ENCODE assay signal across 20 cellular contexts in genomic region chr14:105845725-105846309, GRCh38.
DNase-seq lines count a peak whose midpoint lies in the region; ATAC-seq, FAIRE-seq and TF ChIP-seq lines count a peak whose summit lies in the region.
"Had no signal": no experiment of that assay in that cellular context is flagged by ENCODE, and none has a peak within 500 bp of the region (broad histone marks: within the 10 kb centered on the region; RNA-seq: fewer than 3 reads in every experiment).

No MANE protein-coding gene starts in this region.

- TF ChIP-seq CTCF in natural killer cell (IDR thresholded peaks at IDR 0.05) (no peak), kidney (IDR thresholded peaks at IDR 0.05; ENCODE audit: borderline replicate concordance, extremely low read depth, insufficient read depth) (no peak)

- H3K27ac Mint-ChIP-seq in activated CD4-positive, alpha-beta T cell treated with anti-CD3 and anti-CD28 coated beads, Interleukin-2, amount 10 ng/mL, durations not matched to agents 24 days and 14 days = no peak overlapping the region
- no peak overlapping the region for H3K27ac Mint-ChIP-seq in natural killer cell treated with Interleukin-12 subunit alpha and Interleukin-12 subunit beta and Interleukin-15 and Interleukin-18, amount 100 ng/mL, for 72 hours
- H3K27ac Mint-ChIP-seq in natural killer cell = no peak overlapping the region
- H3K27ac Mint-ChIP-seq: CD8-positive, alpha-beta T cell had no signal

- no peak overlapping the region for H3K27ac ChIP-seq in kidney (ENCODE audit: low read depth in 2 of 2, low read length in 2 of 2)
- H3K27ac ChIP-seq: 22Rv1, GM23248 had no signal

- DNase-seq in activated CD4-positive, alpha-beta T cell treated with anti-CD3 and anti-CD28 coated beads, Interleukin-2, amount 10 ng/mL, durations not matched to agents 24 days and 14 days = peak; percentile 45
- DNase-seq in activated CD4-positive, alpha-beta T cell treated with anti-CD3 and anti-CD28 coated beads for 4 hours = no peak
- no peak for DNase-seq in natural killer cell treated with Interleukin-12 subunit alpha and Interleukin-12 subunit beta and Interleukin-15 and Interleukin-18, amount 100 ng/mL, for 72 hours (ENCODE audit: low spot score)
- DNase-seq in natural killer cell = no peak
- DNase-seq in kidney = peak; percentile 51
- no peak for DNase-seq in activated effector memory CD4-positive, alpha-beta T cell treated with anti-CD3 and anti-CD28 coated beads, Interleukin-2, amount 50 U/mL, for 16 hours
- no peak for DNase-seq in left lobe of liver (ENCODE audit: low spot score)
- DNase-seq in stimulated activated CD4-positive, alpha-beta T cell treated with anti-CD3 and anti-CD28 coated beads, Interleukin-12 subunit alpha, Interleukin-12 subunit beta, amount 100 ng/mL, for 4 hours = no peak
- DNase-seq: DMS79 treated with DMSO at 0.1 percent for 48 hours, GM23248, NCI-H1105 treated with DMSO at 0.1 percent for 48 hours, NCI-H187, NCI-H226, NCI-H524 treated with DMSO at 0.1 percent for 48 hours had no signal

- H3K36me3 Mint-ChIP-seq in activated CD4-positive, alpha-beta T cell treated with anti-CD3 and anti-CD28 coated beads, Interleukin-2, amount 10 ng/mL, durations not matched to agents 24 days and 14 days (ENCODE audit: low read depth) = no peaks in the 10 kb centered on the region
- no peaks in the 10 kb centered on the region for H3K36me3 Mint-ChIP-seq in natural killer cell treated with Interleukin-12 subunit alpha and Interleukin-12 subunit beta and Interleukin-15 and Interleukin-18, amount 100 ng/mL, for 72 hours
- H3K36me3 Mint-ChIP-seq in natural killer cell = no peaks in the 10 kb centered on the region
- H3K36me3 Mint-ChIP-seq: CD8-positive, alpha-beta T cell had no signal

- FAIRE-seq in kidney (lab: Jason Lieb, UNC) = no peak
- FAIRE-seq: D721Med, GM12892, RCC 7860 had no signal

- peaks cover 0 to 3% of the 10 kb centered on the region in 2 donors for H3K4me1 ChIP-seq in kidney (ENCODE audit: control insufficient read depth in 1 of 2, insufficient read depth in 1 of 2, low read depth in 1 of 2, low read length in 2 of 2)

- H3K27me3 Mint-ChIP-seq in activated CD4-positive, alpha-beta T cell treated with anti-CD3 and anti-CD28 coated beads, Interleukin-2, amount 10 ng/mL, durations not matched to agents 24 days and 14 days = no peaks in the 10 kb centered on the region
- peaks cover 0 to 2% of the 10 kb centered on the region in 2 donors for H3K27me3 Mint-ChIP-seq in natural killer cell treated with Interleukin-12 subunit alpha and Interleukin-12 subunit beta and Interleukin-15 and Interleukin-18, amount 100 ng/mL, for 72 hours
- no peaks in the 10 kb centered on the region for H3K27me3 Mint-ChIP-seq in natural killer cell (ENCODE audit: low read depth in 2 of 2)

- H3K4me3 Mint-ChIP-seq in activated CD4-positive, alpha-beta T cell treated with anti-CD3 and anti-CD28 coated beads, Interleukin-2, amount 10 ng/mL, durations not matched to agents 24 days and 14 days = no peak overlapping the region
- no peak overlapping the region for H3K4me3 Mint-ChIP-seq in natural killer cell treated with Interleukin-12 subunit alpha and Interleukin-12 subunit beta and Interleukin-15 and Interleukin-18, amount 100 ng/mL, for 72 hours
- no peak overlapping the region for H3K4me3 Mint-ChIP-seq in natural killer cell
- H3K4me3 Mint-ChIP-seq: CD8-positive, alpha-beta T cell had no signal

- no peaks in the 10 kb centered on the region for H3K4me1 Mint-ChIP-seq in activated CD4-positive, alpha-beta T cell treated with anti-CD3 and anti-CD28 coated beads, Interleukin-2, amount 10 ng/mL, durations not matched to agents 24 days and 14 days
- H3K4me1 Mint-ChIP-seq in natural killer cell treated with Interleukin-12 subunit alpha and Interleukin-12 subunit beta and Interleukin-15 and Interleukin-18, amount 100 ng/mL, for 72 hours (ENCODE audit: low read depth in 2 of 2) = no peaks in the 10 kb centered on the region
- H3K4me1 Mint-ChIP-seq in natural killer cell = no peaks in the 10 kb centered on the region

- ATAC-seq in natural killer cell treated with Interleukin-12 subunit alpha and Interleukin-12 subunit beta and Interleukin-15 and Interleukin-18, amount 100 ng/mL, for 72 hours = peak; percentile 2 to 12
- ATAC-seq in natural killer cell (no peak), left lobe of liver (no peak)
- ATAC-seq: CD8-positive, alpha-beta T cell; HCT116 had no signal

- H3K9me3 Mint-ChIP-seq in activated CD4-positive, alpha-beta T cell treated with anti-CD3 and anti-CD28 coated beads, Interleukin-2, amount 10 ng/mL, durations not matched to agents 24 days and 14 days = no peaks in the 10 kb centered on the region
- H3K9me3 Mint-ChIP-seq in natural killer cell treated with Interleukin-12 subunit alpha and Interleukin-12 subunit beta and Interleukin-15 and Interleukin-18, amount 100 ng/mL, for 72 hours = no peaks in the 10 kb centered on the region
- no peaks in the 10 kb centered on the region for H3K9me3 Mint-ChIP-seq in natural killer cell
- H3K9me3 Mint-ChIP-seq: CD8-positive, alpha-beta T cell had no signal

- H3K4me3 ChIP-seq in kidney (ENCODE audit: low read length in 2 of 2) = no peak overlapping the region
- H3K4me3 ChIP-seq: GM23248 had no signal

- intact Hi-C loops in activated CD4-positive, alpha-beta T cell treated with anti-CD3 and anti-CD28 coated beads, Interleukin-2, amount 10 ng/mL, durations not matched to agents 24 days and 14 days (cut with micrococcal nuclease) = no loop called here
- intact Hi-C loops in natural killer cell (cut with micrococcal nuclease) (no loop called here), kidney (cut with DNase I) (no loop called here)

- no peaks in the 10 kb centered on the region for H3K36me3 ChIP-seq in kidney (ENCODE audit: control insufficient read depth in 1 of 2, insufficient read depth in 2 of 2, low read length in 2 of 2)

- no peak overlapping the region for H3K9ac ChIP-seq in kidney (ENCODE audit: low read length in 2 of 2)
- H3K9ac ChIP-seq: GM23248 had no signal

- no peaks in the 10 kb centered on the region for H3K9me3 ChIP-seq in kidney (ENCODE audit: control insufficient read depth in 1 of 2, low read length in 2 of 2)

Comparison
In these comparisons a context has a peak if more than half of its experiments do, and no peak if none do; other contexts are left out.
1. DNase-seq: peak in activated CD4-positive, alpha-beta T cell treated with anti-CD3 and anti-CD28 coated beads, Interleukin-2, amount 10 ng/mL, durations not matched to agents 24 days and 14 days (single experiment) and kidney (single experiment); none in activated CD4-positive, alpha-beta T cell treated with anti-CD3 and anti-CD28 coated beads for 4 hours (0 of 2), natural killer cell treated with Interleukin-12 subunit alpha and Interleukin-12 subunit beta and Interleukin-15 and Interleukin-18, amount 100 ng/mL, for 72 hours (single experiment), natural killer cell (single experiment), activated effector memory CD4-positive, alpha-beta T cell treated with anti-CD3 and anti-CD28 coated beads, Interleukin-2, amount 50 U/mL, for 16 hours (single experiment), left lobe of liver (single experiment) and stimulated activated CD4-positive, alpha-beta T cell treated with anti-CD3 and anti-CD28 coated beads, Interleukin-12 subunit alpha, Interleukin-12 subunit beta, amount 100 ng/mL, for 4 hours (single experiment).
2. ATAC-seq: peak in natural killer cell treated with Interleukin-12 subunit alpha and Interleukin-12 subunit beta and Interleukin-15 and Interleukin-18, amount 100 ng/mL, for 72 hours (2 of 2); none in natural killer cell (0 of 3) and left lobe of liver (single experiment).